In genomic region chrX:107448625-107449468, GRCh38 we compare ENCODE assay signal across 9 cellular contexts. TPM values are rescaled to one million over a fixed set of nuclear protein-coding genes. Genes with fewer than 3 reads are reported as not detected.
DNase-seq lines count a peak whose midpoint lies in the region; ATAC-seq and TF ChIP-seq lines count a peak whose summit lies in the region.
"Had no signal": no experiment of that assay in that cellular context is flagged by ENCODE, and none has a peak within 500 bp of the region (broad histone marks: within the 10 kb centered on the region; RNA-seq: fewer than 3 reads in every experiment).

No MANE protein-coding gene starts in this region.

- H3K27ac ChIP-seq in HCT116 (ENCODE audit: low read depth, low read length): no peak overlapping the region
- H3K27ac ChIP-seq in thoracic aorta: no peak overlapping the region

- no TSS peak for BruUV-seq in HCT116 (replicated peaks; lab: Mats Ljungman, UMichigan)

- no peak overlapping the region for H2AFZ ChIP-seq in HCT116 (ENCODE audit: low read depth, low read length, poor library complexity, severe bottlenecking)

- ATAC-seq in HCT116 (peak; percentile 80), thoracic aorta (ENCODE audit: insufficient number of reproducible peaks, low FRiP score, low read depth) (no peak)

- peak overlapping the region; percentile 78 for H3K4me2 ChIP-seq in HCT116 (ENCODE audit: low read length)

- TF ChIP-seq CTCF in HCT116 (IDR thresholded peaks at IDR 0.05 in 2 of 3, conservative IDR thresholded peaks at IDR 0.05 in 1 of 3; ENCODE audit: borderline replicate concordance in 1 of 3, insufficient read depth in 1 of 3, low read depth in 2 of 3, low read length in 2 of 3) (no peak), thoracic aorta (IDR thresholded peaks at IDR 0.05) (no peak)

- peak; percentile 1 for DNase-seq in Ammon's horn (ENCODE audit: low spot score)
- no peak for DNase-seq in HCT116 (ENCODE audit: low read depth, low spot score)
- no peak for DNase-seq in activated CD4-positive, alpha-beta memory T cell treated with anti-CD3 and anti-CD28 coated beads, Interleukin-2, amount 10 ng/mL, durations not matched to agents 7 days and 5 days
- peak in 2 of 3 donors; percentile 8 to 13 for DNase-seq in immature natural killer cell
- DNase-seq in thoracic aorta (ENCODE audit: low spot score): no peak
- DNase-seq in OCI-M2 (lab: John Stamatoyannopoulos, UW; ENCODE audit: unreplicated experiment): no peak
- no peak for DNase-seq in NCI-H187 (lab: John Stamatoyannopoulos, UW)
- DNase-seq in effector CD8-positive, alpha-beta T cell (lab: John Stamatoyannopoulos, UW): no peak

- no peaks in the 10 kb centered on the region for H3K9me3 Mint-ChIP-seq in activated CD4-positive, alpha-beta memory T cell treated with anti-CD3 and anti-CD28 coated beads, Interleukin-2, amount 10 ng/mL, durations not matched to agents 7 days and 5 days
- H3K9me3 Mint-ChIP-seq in immature natural killer cell: no peaks in the 10 kb centered on the region

- no peaks in the 10 kb centered on the region for H3K9me2 ChIP-seq in HCT116 (ENCODE audit: insufficient read depth)

- POLR2A ChIA-PET in HCT116 (lab: Charles Lee): no interaction called here
- POLR2A ChIA-PET in activated CD4-positive, alpha-beta memory T cell treated with anti-CD3 and anti-CD28 coated beads, Interleukin-2, amount 10 ng/mL, durations not matched to agents 7 days and 5 days (lab: Charles Lee): no interaction called here

- H3K36me3 Mint-ChIP-seq in activated CD4-positive, alpha-beta memory T cell treated with anti-CD3 and anti-CD28 coated beads, Interleukin-2, amount 10 ng/mL, durations not matched to agents 7 days and 5 days (ENCODE audit: low read depth): no peaks in the 10 kb centered on the region
- no peaks in the 10 kb centered on the region for H3K36me3 Mint-ChIP-seq in immature natural killer cell

- no peak for TF ChIP-seq RAD21 in HCT116 (IDR thresholded peaks at IDR 0.05; ENCODE audit: low read depth)

- H3K4me3 ChIP-seq in HCT116 (replicated peaks in 1 of 2; ENCODE audit: low read depth in 1 of 2, low read length in 2 of 2) (peak overlapping the region; percentile 48 to 54), thoracic aorta (peak overlapping the region; percentile 64)

- TF ChIP-seq POLR2A in HCT116 (IDR thresholded peaks at IDR 0.05; ENCODE audit: borderline replicate concordance, extremely low read depth, insufficient read depth, insufficient read length): no peak

- CTCF ChIA-PET in HCT116 (lab: Charles Lee): interaction anchor here (1.0 kb wide), 1 partner anchor 328 kb away, joined by 3 read pairs; no protein-coding TSS in a partner anchor
- CTCF ChIA-PET in activated CD4-positive, alpha-beta memory T cell treated with anti-CD3 and anti-CD28 coated beads, Interleukin-2, amount 10 ng/mL, durations not matched to agents 7 days and 5 days (lab: Charles Lee): no interaction called here

- H3K27ac Mint-ChIP-seq in activated CD4-positive, alpha-beta memory T cell treated with anti-CD3 and anti-CD28 coated beads, Interleukin-2, amount 10 ng/mL, durations not matched to agents 7 days and 5 days: no peak overlapping the region
- H3K27ac Mint-ChIP-seq in immature natural killer cell: peak overlapping the region in 3 of 6 donors; percentile 27 to 36 (median 34)

- H4K20me1 ChIP-seq in HCT116 (ENCODE audit: insufficient read depth): no peaks in the 10 kb centered on the region

- H3K4me1 ChIP-seq in HCT116 (ENCODE audit: control insufficient read depth in 1 of 2, insufficient read depth in 2 of 2, low read length in 2 of 2): peaks cover 3 to 8% of the 10 kb centered on the region in 2 experiments
- H3K4me1 ChIP-seq in thoracic aorta (ENCODE audit: control insufficient read depth in 1 of 2, low read depth in 2 of 2): no peaks in the 10 kb centered on the region

- RAD21 ChIA-PET in HCT116 (lab: Charles Lee; ENCODE audit: low non-redundant PET in 1 of 2, low total read pairs in 2 of 2, uncharacterized antibody in 2 of 2, unreplicated experiment in 2 of 2): no interaction called here

- peaks cover 57% of the 10 kb centered on the region for H3K27me3 Mint-ChIP-seq in activated CD4-positive, alpha-beta memory T cell treated with anti-CD3 and anti-CD28 coated beads, Interleukin-2, amount 10 ng/mL, durations not matched to agents 7 days and 5 days
- peaks cover 11 to 21% (median 17%) of the 10 kb centered on the region in 3 donors for H3K27me3 Mint-ChIP-seq in immature natural killer cell (ENCODE audit: low read depth in 3 of 3)

- H3K4me3 Mint-ChIP-seq in activated CD4-positive, alpha-beta memory T cell treated with anti-CD3 and anti-CD28 coated beads, Interleukin-2, amount 10 ng/mL, durations not matched to agents 7 days and 5 days: peak overlapping the region; percentile 39
- H3K4me3 Mint-ChIP-seq in immature natural killer cell: peak overlapping the region; percentile 72 to 86 (median 78)

- H3K4me1 Mint-ChIP-seq in activated CD4-positive, alpha-beta memory T cell treated with anti-CD3 and anti-CD28 coated beads, Interleukin-2, amount 10 ng/mL, durations not matched to agents 7 days and 5 days: peaks cover 10% of the 10 kb centered on the region
- peaks cover 8 to 35% of the 10 kb centered on the region in 2 donors for H3K4me1 Mint-ChIP-seq in immature natural killer cell

- no peaks in the 10 kb centered on the region for H3K36me3 ChIP-seq in HCT116 (ENCODE audit: control insufficient read depth in 1 of 2, insufficient read depth in 2 of 2, low read length in 2 of 2)
- H3K36me3 ChIP-seq in thoracic aorta: no peaks in the 10 kb centered on the region

- H3K9ac ChIP-seq in HCT116 (ENCODE audit: low read length): no peak overlapping the region; the same call in 1 of the 2 replicates

- no peaks in the 10 kb centered on the region for H3K79me2 ChIP-seq in HCT116 (ENCODE audit: insufficient read depth, low read length)

- H3K27me3 ChIP-seq in HCT116 (ENCODE audit: insufficient read depth, low read length) (no peaks in the 10 kb centered on the region), thoracic aorta (replicated peaks; ENCODE audit: insufficient read depth) (no peaks in the 10 kb centered on the region)

- no peaks in the 10 kb centered on the region for H3K9me3 ChIP-seq in HCT116 (ENCODE audit: control insufficient read depth in 1 of 2, insufficient read depth in 1 of 2, low read depth in 1 of 2, low read length in 2 of 2)
- H3K9me3 ChIP-seq in thoracic aorta: no peaks in the 10 kb centered on the region

- intact Hi-C loops in HCT116 (cut with micrococcal nuclease): no loop called here

TF ChIP-seq in HCT116, 20 proteins besides CTCF, POLR2A, EP300 and RAD21:
- no peak for TF ChIP-seq YY1 (IDR thresholded peaks at IDR 0.05; ENCODE audit: extremely low read depth, insufficient replicate concordance, low read depth, low read length)
- TF ChIP-seq POLR2AphosphoS5 (IDR thresholded peaks at IDR 0.05; ENCODE audit: low read depth, low read length): no peak
- TF ChIP-seq TCF7L2 (IDR thresholded peaks at IDR 0.05; ENCODE audit: borderline replicate concordance, extremely low read depth, insufficient read depth, insufficient read length): no peak
- TF ChIP-seq ATF3 (IDR thresholded peaks at IDR 0.05): no peak
- no peak for TF ChIP-seq ELF1 (IDR thresholded peaks at IDR 0.05; ENCODE audit: borderline replicate concordance, low read depth)
- no peak for TF ChIP-seq SRF (IDR thresholded peaks at IDR 0.05; ENCODE audit: low read depth)
- TF ChIP-seq ZNF274 (IDR thresholded peaks at IDR 0.05; ENCODE audit: low read depth, low read length): no peak
- TF ChIP-seq, protein P1, sequence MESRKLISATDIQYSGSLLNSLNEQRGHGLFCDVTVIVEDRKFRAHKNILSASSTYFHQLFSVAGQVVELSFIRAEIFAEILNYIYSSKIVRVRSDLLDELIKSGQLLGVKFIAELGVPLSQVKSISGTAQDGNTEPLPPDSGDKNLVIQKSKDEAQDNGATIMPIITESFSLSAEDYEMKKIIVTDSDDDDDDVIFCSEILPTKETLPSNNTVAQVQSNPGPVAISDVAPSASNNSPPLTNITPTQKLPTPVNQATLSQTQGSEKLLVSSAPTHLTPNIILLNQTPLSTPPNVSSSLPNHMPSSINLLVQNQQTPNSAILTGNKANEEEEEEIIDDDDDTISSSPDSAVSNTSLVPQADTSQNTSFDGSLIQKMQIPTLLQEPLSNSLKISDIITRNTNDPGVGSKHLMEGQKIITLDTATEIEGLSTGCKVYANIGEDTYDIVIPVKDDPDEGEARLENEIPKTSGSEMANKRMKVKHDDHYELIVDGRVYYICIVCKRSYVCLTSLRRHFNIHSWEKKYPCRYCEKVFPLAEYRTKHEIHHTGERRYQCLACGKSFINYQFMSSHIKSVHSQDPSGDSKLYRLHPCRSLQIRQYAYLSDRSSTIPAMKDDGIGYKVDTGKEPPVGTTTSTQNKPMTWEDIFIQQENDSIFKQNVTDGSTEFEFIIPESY (IDR thresholded peaks at IDR 0.05; ENCODE audit: extremely low read depth, insufficient replicate concordance, low read length): no peak
- no peak for TF ChIP-seq JUND (IDR thresholded peaks at IDR 0.05)
TF ChIP-seq in HCT116: peak in this region for 0.

RNA-seq across cellular contexts. Expression of gene FRMPD3, which starts 0.6 kb away (rescaled TPM):
- total RNA-seq in HCT116 (2021; ENCODE audit: unreplicated experiment): 0.42 TPM
- polyA plus RNA-seq in HCT116 (2012): 0.34 and 0.37 TPM in 2 replicates
- total RNA-seq in activated CD4-positive, alpha-beta memory T cell treated with anti-CD3 and anti-CD28 coated beads, Interleukin-2, amount 10 ng/mL, durations not matched to agents 7 days and 5 days: not detected
- under 1 TPM in 1 of 3 donors, not detected in 2; 0.18 TPM for polyA plus RNA-seq in immature natural killer cell
- total RNA-seq in thoracic aorta: under 1 TPM in 1 of 2 donors, not detected in 1; 0.92 TPM
- total RNA-seq: endothelial cell of umbilical vein had no signal
- polyA plus RNA-seq: endothelial cell of umbilical vein had no signal

Comparison
In these comparisons a context has a peak if more than half of its experiments do, and no peak if none do; other contexts are left out.
1. DNase-seq: peak in Ammon's horn (single experiment) and immature natural killer cell (2 of 3); none in HCT116 (single experiment), activated CD4-positive, alpha-beta memory T cell treated with anti-CD3 and anti-CD28 coated beads, Interleukin-2, amount 10 ng/mL, durations not matched to agents 7 days and 5 days (single experiment), thoracic aorta (single experiment), OCI-M2 (single experiment), NCI-H187 (0 of 2) and effector CD8-positive, alpha-beta T cell (single experiment).